25 cellular contexts compared by ENCODE assay signal in genomic region chr10:120451968-120452367, GRCh38. TPM values are rescaled to one million over a fixed set of nuclear protein-coding genes. Genes with fewer than 3 reads are reported as not detected.
A peak's percentile ranks its signal among the peaks of the same experiment; 100 is the strongest.
DNase-seq lines count a peak whose midpoint lies in the region; ATAC-seq, FAIRE-seq and TF ChIP-seq lines count a peak whose summit lies in the region.
"Had no signal": no experiment of that assay in that cellular context is flagged by ENCODE, and none has a peak within 500 bp of the region (broad histone marks: within the 10 kb centered on the region; RNA-seq: fewer than 3 reads in every experiment).

No MANE protein-coding gene starts in this region.

- H3K4me1 Mint-ChIP-seq in type B pancreatic cell (ENCODE audit: unreplicated experiment): peaks cover 16% of the 10 kb centered on the region

- H3K4me2 ChIP-seq in osteoblast (ENCODE audit: insufficient read depth, low read length): no peak overlapping the region
- H3K4me2 ChIP-seq: BLaER1 treated with 17β-estradiol and CSF1 and Interleukin-3, amounts not matched to agents 10 nM and 100 nM had no signal

- H3K4me1 ChIP-seq in esophagus muscularis mucosa (peaks cover 0 to 10% (median 9%) of the 10 kb centered on the region in 4 donors), osteoblast (ENCODE audit: insufficient read depth, low read length) (peaks cover 5% of the 10 kb centered on the region)
- H3K4me1 ChIP-seq: BLaER1 treated with 17β-estradiol and CSF1 and Interleukin-3, amounts not matched to agents 10 nM and 100 nM; Caco-2 had no signal

- H3K79me2 ChIP-seq in osteoblast (ENCODE audit: insufficient read depth, low read length): no peaks in the 10 kb centered on the region

- H3K4me3 ChIP-seq in AG10803 (ENCODE audit: low read length): no peak overlapping the region
- no peak overlapping the region for H3K4me3 ChIP-seq in esophagus muscularis mucosa
- no peak overlapping the region for H3K4me3 ChIP-seq in osteoblast (ENCODE audit: insufficient read depth, low read length)
- H3K4me3 ChIP-seq: BLaER1 treated with 17β-estradiol and CSF1 and Interleukin-3, amounts not matched to agents 10 nM and 100 nM had no signal

- H4K20me1 ChIP-seq in osteoblast (ENCODE audit: insufficient read depth, low read length): no peaks in the 10 kb centered on the region
- H4K20me1 ChIP-seq: BLaER1 treated with 17β-estradiol and CSF1 and Interleukin-3, amounts not matched to agents 10 nM and 100 nM had no signal

- H3K9me3 ChIP-seq in esophagus muscularis mucosa (no peaks in the 10 kb centered on the region), osteoblast (ENCODE audit: low read depth, low read length) (no peaks in the 10 kb centered on the region)
- H3K9me3 ChIP-seq: Caco-2 had no signal

- TF ChIP-seq POLR2A in esophagus muscularis mucosa (IDR thresholded peaks at IDR 0.05; ENCODE audit: low read depth) (no peak), H54 (IDR thresholded peaks at IDR 0.05; ENCODE audit: low read depth, low read length) (no peak)

- H3K27ac ChIP-seq in esophagus muscularis mucosa (replicated peaks in 1 of 4): no peak overlapping the region
- no peak overlapping the region for H3K27ac ChIP-seq in osteoblast (ENCODE audit: low read depth, low read length)
- H3K27ac ChIP-seq: BLaER1 treated with 17β-estradiol and CSF1 and Interleukin-3, amounts not matched to agents 10 nM and 100 nM; C4-2B had no signal

- H2AFZ ChIP-seq in osteoblast (ENCODE audit: low read length): no peak overlapping the region

- no peaks in the 10 kb centered on the region for H3K36me3 Mint-ChIP-seq in type B pancreatic cell
- H3K36me3 Mint-ChIP-seq: CD8-positive, alpha-beta T cell had no signal

- peaks cover 57% of the 10 kb centered on the region for H3K27me3 Mint-ChIP-seq in type B pancreatic cell

- intact Hi-C loops in esophagus muscularis mucosa (cut with DNase I): no loop called here

- H3K9me3 Mint-ChIP-seq in type B pancreatic cell: no peaks in the 10 kb centered on the region
- H3K9me3 Mint-ChIP-seq: CD4-positive, alpha-beta T cell; CD8-positive, alpha-beta T cell had no signal

- TF ChIP-seq CTCF in AG10803 (conservative IDR thresholded peaks at IDR 0.05; ENCODE audit: low read length) (no peak), esophagus muscularis mucosa (IDR thresholded peaks at IDR 0.05) (no peak), osteoblast (IDR thresholded peaks at IDR 0.05; ENCODE audit: extremely low read depth, low read depth, low read length) (no peak), type B pancreatic cell (conservative IDR thresholded peaks at IDR 0.05) (no peak)

- no peak for FAIRE-seq in H54 (lab: Jason Lieb, UNC)
- FAIRE-seq: A204.1, D721Med, G401.6, GM12891, GM19239 had no signal

- no peak for TF ChIP-seq EP300 in esophagus muscularis mucosa (IDR thresholded peaks at IDR 0.05)

- DNase-seq in AG10803 (ENCODE audit: low read depth): peak; percentile 53
- DNase-seq in esophagus muscularis mucosa (ENCODE audit: extremely low spot score): peak; percentile 31
- peak; percentile 59 for DNase-seq in osteoblast (ENCODE audit: insufficient read length, low spot score, missing footprints)
- no peak for DNase-seq in type B pancreatic cell (ENCODE audit: extremely low spot score, unreplicated experiment)
- DNase-seq in H54 (ENCODE audit: insufficient read length, low spot score): no peak
- DNase-seq: 8988T; ACHN; AML-193; Caco-2; Calu3; CD4-positive, alpha-beta T cell; CD8-positive, alpha-beta T cell; DMS79 treated with DMSO at 0.1 percent for 48 hours; GF-D8 had no signal

- no peaks in the 10 kb centered on the region for H3K36me3 ChIP-seq in esophagus muscularis mucosa
- H3K36me3 ChIP-seq in osteoblast (ENCODE audit: insufficient read depth, low read length): no peaks in the 10 kb centered on the region
- H3K36me3 ChIP-seq: BLaER1 treated with 17β-estradiol and CSF1 and Interleukin-3, amounts not matched to agents 10 nM and 100 nM had no signal

- ATAC-seq in HG03139 (IDR thresholded peaks at IDR 0.05; ENCODE audit: unreplicated experiment) (no peak), HG03175 (IDR thresholded peaks at IDR 0.05; ENCODE audit: unreplicated experiment) (no peak)
- ATAC-seq: CD8-positive, alpha-beta T cell had no signal

- H3K4me3 Mint-ChIP-seq in type B pancreatic cell: no peak overlapping the region
- H3K4me3 Mint-ChIP-seq: B cell; CD4-positive, alpha-beta T cell; CD8-positive, alpha-beta T cell had no signal

- 55% methylated on average over 3 of the region's 3 CpGs for WGBS in esophagus muscularis mucosa

- peak overlapping the region; percentile 27 for H3K27ac Mint-ChIP-seq in type B pancreatic cell
- H3K27ac Mint-ChIP-seq: B cell; CD4-positive, alpha-beta T cell; CD8-positive, alpha-beta T cell had no signal

- H3K27me3 ChIP-seq in esophagus muscularis mucosa: peaks cover 0 to 10% (median 0%) of the 10 kb centered on the region in 4 donors
- H3K27me3 ChIP-seq in osteoblast (ENCODE audit: insufficient read depth, low read length): no peaks in the 10 kb centered on the region
- H3K27me3 ChIP-seq: BLaER1 treated with 17β-estradiol and CSF1 and Interleukin-3, amounts not matched to agents 10 nM and 100 nM had no signal

RNA-seq across cellular contexts. Expression of gene PLPP4, which starts 5.1 kb away (rescaled TPM):
- 1 to 10 TPM in 2 of 4 donors, under 1 TPM in 2; 0.84 to 2.1 (median 1.3) TPM for total RNA-seq in esophagus muscularis mucosa
- total RNA-seq in osteoblast: 8.0 and 16.5 TPM in 2 replicates
- total RNA-seq in type B pancreatic cell (ENCODE audit: low replicate concordance): 1.3 and 4.4 TPM in 2 replicates
- total RNA-seq: A673; B cell; Calu3; CD4-positive, alpha-beta T cell; CD8-positive, alpha-beta T cell had no signal

Comparison
In these comparisons a context has a peak if more than half of its experiments do, and no peak if none do; other contexts are left out.
1. DNase-seq: peak in AG10803 (single experiment), esophagus muscularis mucosa (single experiment) and osteoblast (single experiment); none in type B pancreatic cell (single experiment) and H54 (single experiment).